Comparison of ENCODE assay signal across 1 cellular context in genomic region chr9:93186151-93186715, GRCh38.
TF ChIP-seq lines count a peak whose summit lies in the region.

No MANE protein-coding gene starts in this region.

TF ChIP-seq in HepG2, 621 proteins besides CTCF, POLR2A, EP300 and RAD21:
- peak; percentile 27; the same call in 1 of the 2 replicates for TF ChIP-seq ZNF501 (CRISPR knock-in tag; IDR thresholded peaks at IDR 0.05)
- no peak for TF ChIP-seq ZNF142 (CRISPR knock-in tag; IDR thresholded peaks at IDR 0.05)
- TF ChIP-seq ZXDC (CRISPR knock-in tag; IDR thresholded peaks at IDR 0.05) = no peak
- no peak for TF ChIP-seq PBX2 (CRISPR knock-in tag; IDR thresholded peaks at IDR 0.05)
- TF ChIP-seq ZSCAN31 (CRISPR knock-in tag; IDR thresholded peaks at IDR 0.05; ENCODE audit: low read depth) = no peak
- TF ChIP-seq THAP9 (CRISPR knock-in tag; IDR thresholded peaks at IDR 0.05; ENCODE audit: borderline replicate concordance) = 0 out of 2 replicates have a peak, but pooled peaks have one; percentile 9
